In genomic region chr1:161200421-161200991, GRCh38 we compare ENCODE assay signal across 8 cellular contexts. TPM values are rescaled to one million over a fixed set of nuclear protein-coding genes. Genes with fewer than 3 reads are reported as not detected.
DNase-seq lines count a peak whose midpoint lies in the region; ATAC-seq and TF ChIP-seq lines count a peak whose summit lies in the region.

No MANE protein-coding gene starts in this region.

- no peak overlapping the region for H3K4me3 ChIP-seq in BLaER1 treated with 17β-estradiol and CSF1 and Interleukin-3, amounts not matched to agents 10 nM and 100 nM
- H3K4me3 ChIP-seq in fibroblast of pulmonary artery (replicated peaks; ENCODE audit: low read depth, low read length): no peak overlapping the region
- H3K4me3 ChIP-seq in osteoblast (ENCODE audit: insufficient read depth, low read length): no peak overlapping the region

- no peaks in the 10 kb centered on the region for H3K9me3 ChIP-seq in BLaER1 treated with 17β-estradiol and CSF1 and Interleukin-3, amounts not matched to agents 10 nM and 100 nM (replicated peaks in 1 of 11)
- H3K9me3 ChIP-seq in T-helper 17 cell (ENCODE audit: control insufficient read depth, low read length, poor library complexity, severe bottlenecking): no peaks in the 10 kb centered on the region
- H3K9me3 ChIP-seq in osteoblast (ENCODE audit: low read depth, low read length): no peaks in the 10 kb centered on the region

- H3K4me1 Mint-ChIP-seq in T-helper 17 cell: peaks cover 35% of the 10 kb centered on the region

- peaks cover 3 to 24% (median 20%) of the 10 kb centered on the region in 11 experiments; a peak in 20 of 22 replicates for H3K36me3 ChIP-seq in BLaER1 treated with 17β-estradiol and CSF1 and Interleukin-3, amounts not matched to agents 10 nM and 100 nM
- peaks cover 10% of the 10 kb centered on the region for H3K36me3 ChIP-seq in osteoblast (ENCODE audit: insufficient read depth, low read length)

- peak overlapping the region; percentile 71 to 94 (median 88) for H3K4me2 ChIP-seq in BLaER1 treated with 17β-estradiol and CSF1 and Interleukin-3, amounts not matched to agents 10 nM and 100 nM
- H3K4me2 ChIP-seq in osteoblast (ENCODE audit: insufficient read depth, low read length): no peak overlapping the region

- no peaks in the 10 kb centered on the region for H3K27me3 ChIP-seq in BLaER1 treated with 17β-estradiol and CSF1 and Interleukin-3, amounts not matched to agents 10 nM and 100 nM
- H3K27me3 ChIP-seq in osteoblast (ENCODE audit: insufficient read depth, low read length): no peaks in the 10 kb centered on the region

- H3K27ac ChIP-seq in BLaER1 treated with 17β-estradiol and CSF1 and Interleukin-3, amounts not matched to agents 10 nM and 100 nM: peak overlapping the region; percentile 82 to 93 (median 90)
- H3K27ac ChIP-seq in osteoblast (ENCODE audit: low read depth, low read length): peak overlapping the region; percentile 94

- peak overlapping the region in 7 of 11 experiments; percentile 30 to 89 (median 83); a peak in 8 of 22 replicates for H3K9ac ChIP-seq in BLaER1 treated with 17β-estradiol and CSF1 and Interleukin-3, amounts not matched to agents 10 nM and 100 nM

- peaks cover 5% of the 10 kb centered on the region for H3K36me3 Mint-ChIP-seq in T-helper 17 cell (ENCODE audit: low read depth)

- no peaks in the 10 kb centered on the region for H3K27me3 Mint-ChIP-seq in T-helper 17 cell

- no peaks in the 10 kb centered on the region for H4K20me1 ChIP-seq in BLaER1 treated with 17β-estradiol and CSF1 and Interleukin-3, amounts not matched to agents 10 nM and 100 nM
- H4K20me1 ChIP-seq in osteoblast (ENCODE audit: insufficient read depth, low read length): no peaks in the 10 kb centered on the region

- H3K79me2 ChIP-seq in osteoblast (ENCODE audit: insufficient read depth, low read length): peaks cover 42% of the 10 kb centered on the region

- TF ChIP-seq CTCF in fibroblast of pulmonary artery (IDR thresholded peaks at IDR 0.05; ENCODE audit: low read length, missing control alignments) (no peak), osteoblast (IDR thresholded peaks at IDR 0.05; ENCODE audit: extremely low read depth, low read depth, low read length) (no peak)

- no peak for DNase-seq in T-helper 17 cell
- peak; percentile 40 for DNase-seq in fibroblast of pulmonary artery (ENCODE audit: low read depth)
- DNase-seq in osteoblast (ENCODE audit: insufficient read length, low spot score, missing footprints): no peak
- DNase-seq in OCI-M2 (lab: John Stamatoyannopoulos, UW; ENCODE audit: unreplicated experiment): no peak
- no peak for DNase-seq in erythroblast (lab: John Stamatoyannopoulos, UW)
- no peak for DNase-seq in NCI-H2227 (lab: John Stamatoyannopoulos, UW; ENCODE audit: unreplicated experiment)

- H3K4me3 Mint-ChIP-seq in T-helper 17 cell: peak overlapping the region; percentile 60

- ATAC-seq in T-helper 17 cell (no peak), GM18909 (IDR thresholded peaks at IDR 0.05; ENCODE audit: poor library complexity, unreplicated experiment) (no peak)

- peaks cover 58 to 93% (median 77%) of the 10 kb centered on the region in 10 experiments for H3K4me1 ChIP-seq in BLaER1 treated with 17β-estradiol and CSF1 and Interleukin-3, amounts not matched to agents 10 nM and 100 nM
- peaks cover 58% of the 10 kb centered on the region for H3K4me1 ChIP-seq in osteoblast (ENCODE audit: insufficient read depth, low read length)

- H2AFZ ChIP-seq in osteoblast (ENCODE audit: low read length): peak overlapping the region; percentile 32

- H3K27ac Mint-ChIP-seq in T-helper 17 cell: peak overlapping the region; percentile 97

- no peak for TF ChIP-seq POLR2A in erythroblast (IDR thresholded peaks at IDR 0.05; ENCODE audit: low read length)

RNA-seq across cellular contexts. Expression of gene ADAMTS4, which starts 1.7 kb away (rescaled TPM):
- total RNA-seq in T-helper 17 cell (under 1 TPM; 0.31 to 0.77 TPM), osteoblast (1.4 and 3.5 TPM in 2 replicates)

RNA-seq across cellular contexts. Expression of gene NDUFS2, which starts 1.7 kb away (rescaled TPM):
- 10 to 100 TPM; 57.1 to 58.5 TPM for total RNA-seq in T-helper 17 cell
- total RNA-seq in osteoblast: 103 and 130 TPM in 2 replicates

RNA-seq across cellular contexts. Expression of gene FCER1G, which starts 14.6 kb away (rescaled TPM):
- total RNA-seq in T-helper 17 cell (10 to 100 TPM in 1 of 2 donors, 1 to 10 TPM in 1; 8.3 to 12.3 TPM), osteoblast (0.29 and 0.72 TPM in 2 replicates)

RNA-seq across cellular contexts. Expression of gene APOA2, which starts 22.9 kb away (rescaled TPM):
- not detected for total RNA-seq in T-helper 17 cell
- total RNA-seq in osteoblast: not detected in 2 replicates

RNA-seq across cellular contexts. Expression of gene B4GALT3, which starts 23.2 kb away (rescaled TPM):
- total RNA-seq in T-helper 17 cell (10 to 100 TPM; 43.7 to 49.2 TPM), osteoblast (18.5 and 18.9 TPM in 2 replicates)
